ENCODE assay signal across 19 cellular contexts in genomic region chr15:93063292-93063671, GRCh38. TPM values are rescaled to one million over a fixed set of nuclear protein-coding genes. Genes with fewer than 3 reads are reported as not detected.
DNase-seq lines count a peak whose midpoint lies in the region; ATAC-seq and TF ChIP-seq lines count a peak whose summit lies in the region.
"Had no signal": no experiment of that assay in that cellular context is flagged by ENCODE, and none has a peak within 500 bp of the region (broad histone marks: within the 10 kb centered on the region; RNA-seq: fewer than 3 reads in every experiment).

No MANE protein-coding gene starts in this region.

- H3K27me3 ChIP-seq in neural progenitor cell (no peaks in the 10 kb centered on the region), uterus (no peaks in the 10 kb centered on the region)

- H4K20me1 ChIP-seq in neural progenitor cell (ENCODE audit: low read depth): peaks cover 98% of the 10 kb centered on the region

- intact Hi-C loops in Right ventricle myocardium inferior (cut with DNase I): no loop called here
- intact Hi-C loops in cardiac septum (cut with DNase I): no loop called here
- intact Hi-C loops in uterus (cut with DNase I; ENCODE audit: low total_unique reads): no loop called here

- no peak overlapping the region for H3K9ac ChIP-seq in neural progenitor cell

- no peak for TF ChIP-seq POLR2A in uterus (IDR thresholded peaks at IDR 0.05)

- peak; percentile 1 for ATAC-seq in Right ventricle myocardium inferior
- no peak for ATAC-seq in naive thymus-derived CD8-positive, alpha-beta T cell
- no peak for ATAC-seq in stimulated activated naive B cell treated with anti-CD40 and anti-IgM and Interleukin-4, amounts not matched to agents 10 μg/mL and 1 μg/mL and 100 μg/mL, for 72 hours (replicated peaks)
- no peak for ATAC-seq in GM18502 (IDR thresholded peaks at IDR 0.05; ENCODE audit: poor library complexity, unreplicated experiment)
- ATAC-seq: activated T-helper 17 cell treated with anti-CD3 and anti-CD28 coated beads, Interleukin-2, amount 50 U/mL, for 72 hours; CD8-positive, alpha-beta T cell; GM12878 had no signal

- DNase-seq in Right ventricle myocardium inferior (ENCODE audit: missing footprints): no peak
- DNase-seq in cardiac septum (ENCODE audit: low spot score): no peak
- peak; percentile 95 for DNase-seq in epithelial cell of esophagus (ENCODE audit: low read depth)
- DNase-seq in neural progenitor cell (ENCODE audit: low spot score): no peak
- DNase-seq in uterus: no peak
- no peak for DNase-seq in naive thymus-derived CD8-positive, alpha-beta T cell
- no peak for DNase-seq in stimulated activated naive B cell treated with anti-CD40 and anti-IgM and Interleukin-4, amounts not matched to agents 10 μg/mL and 1 μg/mL and 100 μg/mL, for 72 hours
- DNase-seq: 8988T; anterior cingulate cortex; CD8-positive, alpha-beta T cell; NCI-H1092; NCI-H2227 treated with DMSO at 0.1 percent for 48 hours; small intestine; stimulated activated naive CD4-positive, alpha-beta T cell had no signal

- POLR2A ChIA-PET in naive thymus-derived CD8-positive, alpha-beta T cell (lab: Charles Lee): no interaction called here

- peak overlapping the region; percentile 33 for H3K4me3 Mint-ChIP-seq in neural progenitor cell
- no peak overlapping the region for H3K4me3 Mint-ChIP-seq in naive thymus-derived CD8-positive, alpha-beta T cell
- H3K4me3 Mint-ChIP-seq in stimulated activated naive B cell treated with anti-CD40 and anti-IgM and Interleukin-4, amounts not matched to agents 10 μg/mL and 1 μg/mL and 100 μg/mL, for 72 hours: no peak overlapping the region
- H3K4me3 Mint-ChIP-seq: activated T-helper 17 cell treated with anti-CD3 and anti-CD28 coated beads, Interleukin-2, amount 50 U/mL, for 72 hours; CD8-positive, alpha-beta T cell had no signal

- peaks cover 81% of the 10 kb centered on the region for H3K4me1 Mint-ChIP-seq in neural progenitor cell
- peaks cover 0 to 11% (median 4%) of the 10 kb centered on the region in 4 donors for H3K4me1 Mint-ChIP-seq in naive thymus-derived CD8-positive, alpha-beta T cell
- peaks cover 2 to 7% of the 10 kb centered on the region in 2 donors for H3K4me1 Mint-ChIP-seq in stimulated activated naive B cell treated with anti-CD40 and anti-IgM and Interleukin-4, amounts not matched to agents 10 μg/mL and 1 μg/mL and 100 μg/mL, for 72 hours
- H3K4me1 Mint-ChIP-seq: activated T-helper 17 cell treated with anti-CD3 and anti-CD28 coated beads, Interleukin-2, amount 50 U/mL, for 72 hours had no signal

- H3K9me3 ChIP-seq in neural progenitor cell (ENCODE audit: low read depth) (no peaks in the 10 kb centered on the region), uterus (no peaks in the 10 kb centered on the region)

- no peak overlapping the region for H3K4me3 ChIP-seq in epithelial cell of esophagus (ENCODE audit: low read length)
- no peak overlapping the region for H3K4me3 ChIP-seq in neural progenitor cell
- H3K4me3 ChIP-seq in uterus: no peak overlapping the region
- H3K4me3 ChIP-seq: GM12878 had no signal

- peak overlapping the region; percentile 64 for H3K4me2 ChIP-seq in neural progenitor cell

- peaks cover 88% of the 10 kb centered on the region for H3K4me1 ChIP-seq in neural progenitor cell
- H3K4me1 ChIP-seq in uterus: peaks cover 0 to 7% of the 10 kb centered on the region in 2 donors

- peak overlapping the region; percentile 85 for H3K27ac Mint-ChIP-seq in neural progenitor cell
- no peak overlapping the region for H3K27ac Mint-ChIP-seq in naive thymus-derived CD8-positive, alpha-beta T cell
- no peak overlapping the region for H3K27ac Mint-ChIP-seq in stimulated activated naive B cell treated with anti-CD40 and anti-IgM and Interleukin-4, amounts not matched to agents 10 μg/mL and 1 μg/mL and 100 μg/mL, for 72 hours
- H3K27ac Mint-ChIP-seq: activated T-helper 17 cell treated with anti-CD3 and anti-CD28 coated beads, Interleukin-2, amount 50 U/mL, for 72 hours; CD8-positive, alpha-beta T cell had no signal

- no peak for TF ChIP-seq CTCF in epithelial cell of esophagus (IDR thresholded peaks at IDR 0.05; ENCODE audit: insufficient read depth, low read depth, low read length, missing control alignments)
- no peak for TF ChIP-seq CTCF in neural progenitor cell (IDR thresholded peaks at IDR 0.05)
- TF ChIP-seq CTCF in uterus (IDR thresholded peaks at IDR 0.05): no peak

- peaks cover 98% of the 10 kb centered on the region for H3K79me2 ChIP-seq in neural progenitor cell (ENCODE audit: low read depth)

- peaks cover 26% of the 10 kb centered on the region for H3K36me3 Mint-ChIP-seq in neural progenitor cell
- H3K36me3 Mint-ChIP-seq in naive thymus-derived CD8-positive, alpha-beta T cell: no peaks in the 10 kb centered on the region
- H3K36me3 Mint-ChIP-seq in stimulated activated naive B cell treated with anti-CD40 and anti-IgM and Interleukin-4, amounts not matched to agents 10 μg/mL and 1 μg/mL and 100 μg/mL, for 72 hours: no peaks in the 10 kb centered on the region
- H3K36me3 Mint-ChIP-seq: CD8-positive, alpha-beta T cell had no signal

- peaks cover 92% of the 10 kb centered on the region for H3F3A ChIP-seq in neural progenitor cell (ENCODE audit: low read depth)

- H3K27ac ChIP-seq in neural progenitor cell (peak overlapping the region; percentile 85), uterus (peak overlapping the region; percentile 52 to 72)
- H3K27ac ChIP-seq: VCaP had no signal

- H3K36me3 ChIP-seq in neural progenitor cell: no peaks in the 10 kb centered on the region
- H3K36me3 ChIP-seq in uterus: no peaks in the 10 kb centered on the region

- no peak overlapping the region for H2AFZ ChIP-seq in neural progenitor cell (replicated peaks)

- H3K9me3 Mint-ChIP-seq in neural progenitor cell: peaks cover 2% of the 10 kb centered on the region
- H3K9me3 Mint-ChIP-seq in naive thymus-derived CD8-positive, alpha-beta T cell: no peaks in the 10 kb centered on the region
- H3K9me3 Mint-ChIP-seq in stimulated activated naive B cell treated with anti-CD40 and anti-IgM and Interleukin-4, amounts not matched to agents 10 μg/mL and 1 μg/mL and 100 μg/mL, for 72 hours: no peaks in the 10 kb centered on the region
- H3K9me3 Mint-ChIP-seq: activated T-helper 17 cell treated with anti-CD3 and anti-CD28 coated beads, Interleukin-2, amount 50 U/mL, for 72 hours; CD8-positive, alpha-beta T cell had no signal

- peaks cover 3% of the 10 kb centered on the region for H3K27me3 Mint-ChIP-seq in neural progenitor cell (ENCODE audit: insufficient read depth, low read depth)
- H3K27me3 Mint-ChIP-seq in naive thymus-derived CD8-positive, alpha-beta T cell: peaks cover 3 to 30% (median 7%) of the 10 kb centered on the region in 5 donors
- H3K27me3 Mint-ChIP-seq in stimulated activated naive B cell treated with anti-CD40 and anti-IgM and Interleukin-4, amounts not matched to agents 10 μg/mL and 1 μg/mL and 100 μg/mL, for 72 hours: peaks cover 14 to 22% of the 10 kb centered on the region in 2 donors

RNA-seq across cellular contexts. Expression of gene RGMA, which starts 25.7 kb away (rescaled TPM):
- total RNA-seq in Right ventricle myocardium inferior (35.2 TPM), cardiac septum (16.5 TPM), neural progenitor cell (ENCODE audit: low replicate concordance) (41.4 and 85.1 TPM in 2 replicates), uterus (10 to 100 TPM in 3 of 4 donors, 1 to 10 TPM in 1; 3.6 to 57.1 (median 25.1) TPM)
- total RNA-seq in naive thymus-derived CD8-positive, alpha-beta T cell: not detected
- not detected for polyA plus RNA-seq in naive thymus-derived CD8-positive, alpha-beta T cell
- total RNA-seq: fibroblast of villous mesenchyme, GM12878 had no signal
- polyA plus RNA-seq: GM12878 had no signal

Comparison
In these comparisons a context has a peak if more than half of its experiments do, and no peak if none do; other contexts are left out.
1. RNA of gene RGMA, which starts 25.7 kb away (total RNA-seq): 41.4 to 85.1 TPM in neural progenitor cell, 35.2 TPM in Right ventricle myocardium inferior (single experiment), 3.6 to 57.1 TPM in uterus and 16.5 TPM in cardiac septum (single experiment); not detected in naive thymus-derived CD8-positive, alpha-beta T cell; every median in the first group is over 4 times any median in the second.